In the genomic region with DNA sequence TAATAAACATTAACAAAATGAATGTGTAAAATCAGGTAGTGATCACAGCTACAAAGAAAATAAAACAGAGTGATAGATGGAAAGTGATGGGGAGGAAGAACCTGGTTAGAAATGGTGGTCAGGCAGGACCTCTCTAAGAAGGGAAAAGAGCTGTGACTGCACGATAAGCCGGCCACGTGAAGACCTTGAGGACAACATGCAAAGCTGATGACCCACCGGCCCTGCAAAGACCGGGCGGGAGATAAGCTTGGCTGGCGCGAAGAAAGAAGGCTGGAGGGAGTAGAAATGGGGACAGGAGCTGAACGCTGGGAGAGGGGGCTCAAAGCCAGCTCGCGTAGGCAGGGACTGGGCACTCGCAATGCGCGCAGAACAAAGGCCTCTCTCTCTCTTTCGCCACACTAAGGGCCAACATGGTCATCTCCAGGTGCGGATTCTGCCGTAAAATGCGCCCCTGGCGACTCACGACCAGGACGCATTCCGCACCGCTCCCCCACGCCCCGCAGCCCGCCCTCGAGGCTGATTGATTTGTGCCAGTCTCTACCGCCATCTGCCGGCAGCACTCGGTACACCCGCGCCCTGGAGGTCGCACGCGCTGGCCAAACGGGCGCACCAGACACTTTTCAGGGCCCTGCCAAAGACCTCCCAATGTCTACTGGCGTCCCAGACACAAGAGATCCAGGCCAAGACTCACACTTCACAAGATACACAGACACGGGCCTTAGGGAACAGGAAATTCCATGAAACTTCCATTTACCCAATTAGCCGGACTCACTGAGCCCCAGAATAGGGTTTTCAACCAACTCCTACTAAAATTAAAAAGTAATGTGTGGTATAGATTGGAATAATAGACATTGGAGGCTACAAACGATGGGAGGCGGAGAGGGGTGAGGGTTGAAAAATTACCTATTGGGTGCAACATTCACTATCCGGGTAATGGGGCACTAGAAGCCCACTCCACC, we compare ENCODE assay signal across 1 cellular context.
A peak's percentile ranks its signal among the peaks of the same experiment; 100 is the strongest.
TF ChIP-seq lines count a peak whose summit lies in the region.

No MANE protein-coding gene starts in this region.

TF ChIP-seq in neural cell, 6 proteins besides CTCF, POLR2A, EP300 and RAD21 (continued from another document):
- TF ChIP-seq, protein P1, sequence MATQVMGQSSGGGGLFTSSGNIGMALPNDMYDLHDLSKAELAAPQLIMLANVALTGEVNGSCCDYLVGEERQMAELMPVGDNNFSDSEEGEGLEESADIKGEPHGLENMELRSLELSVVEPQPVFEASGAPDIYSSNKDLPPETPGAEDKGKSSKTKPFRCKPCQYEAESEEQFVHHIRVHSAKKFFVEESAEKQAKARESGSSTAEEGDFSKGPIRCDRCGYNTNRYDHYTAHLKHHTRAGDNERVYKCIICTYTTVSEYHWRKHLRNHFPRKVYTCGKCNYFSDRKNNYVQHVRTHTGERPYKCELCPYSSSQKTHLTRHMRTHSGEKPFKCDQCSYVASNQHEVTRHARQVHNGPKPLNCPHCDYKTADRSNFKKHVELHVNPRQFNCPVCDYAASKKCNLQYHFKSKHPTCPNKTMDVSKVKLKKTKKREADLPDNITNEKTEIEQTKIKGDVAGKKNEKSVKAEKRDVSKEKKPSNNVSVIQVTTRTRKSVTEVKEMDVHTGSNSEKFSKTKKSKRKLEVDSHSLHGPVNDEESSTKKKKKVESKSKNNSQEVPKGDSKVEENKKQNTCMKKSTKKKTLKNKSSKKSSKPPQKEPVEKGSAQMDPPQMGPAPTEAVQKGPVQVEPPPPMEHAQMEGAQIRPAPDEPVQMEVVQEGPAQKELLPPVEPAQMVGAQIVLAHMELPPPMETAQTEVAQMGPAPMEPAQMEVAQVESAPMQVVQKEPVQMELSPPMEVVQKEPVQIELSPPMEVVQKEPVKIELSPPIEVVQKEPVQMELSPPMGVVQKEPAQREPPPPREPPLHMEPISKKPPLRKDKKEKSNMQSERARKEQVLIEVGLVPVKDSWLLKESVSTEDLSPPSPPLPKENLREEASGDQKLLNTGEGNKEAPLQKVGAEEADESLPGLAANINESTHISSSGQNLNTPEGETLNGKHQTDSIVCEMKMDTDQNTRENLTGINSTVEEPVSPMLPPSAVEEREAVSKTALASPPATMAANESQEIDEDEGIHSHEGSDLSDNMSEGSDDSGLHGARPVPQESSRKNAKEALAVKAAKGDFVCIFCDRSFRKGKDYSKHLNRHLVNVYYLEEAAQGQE (IDR thresholded peaks at IDR 0.05; ENCODE audit: borderline replicate concordance) = no peak
- TF ChIP-seq MXI1 (conservative IDR thresholded peaks at IDR 0.05; ENCODE audit: poor library complexity, severe bottlenecking) = peak; percentile 49
